9 cellular contexts compared by ENCODE assay signal in genomic region chr14:72519543-72519942, GRCh38.
A peak's percentile ranks its signal among the peaks of the same experiment; 100 is the strongest.
DNase-seq lines count a peak whose midpoint lies in the region; ATAC-seq and TF ChIP-seq lines count a peak whose summit lies in the region.
"Had no signal": no experiment of that assay in that cellular context is flagged by ENCODE, and none has a peak within 500 bp of the region (broad histone marks: within the 10 kb centered on the region; RNA-seq: fewer than 3 reads in every experiment).

No MANE protein-coding gene starts in this region.

- H3K4me3 ChIP-seq in lower leg skin (ENCODE audit: low read depth, poor library complexity, severe bottlenecking) = no peak overlapping the region
- H3K4me3 ChIP-seq: heart right ventricle had no signal

- peaks cover 66% of the 10 kb centered on the region for H3K4me1 Mint-ChIP-seq in activated T-cell treated with anti-CD3 and anti-CD28 coated beads, Interleukin-2, amount 50 U/mL, for 24 hours (ENCODE audit: low read depth)
- peaks cover 69% of the 10 kb centered on the region for H3K4me1 Mint-ChIP-seq in T-helper 1 cell treated with Interleukin-12 subunit alpha and Interleukin-12 subunit beta and Interleukin-4 antibody, amounts not matched to agents 30 μg/mL and 1 μg/mL, for 36 hours (ENCODE audit: low read depth)
- peaks cover 68% of the 10 kb centered on the region for H3K4me1 Mint-ChIP-seq in stimulated activated memory B cell treated with anti-CD40 and anti-IgM and Interleukin-4, amounts not matched to agents 10 μg/mL and 1 μg/mL and 100 μg/mL, for 72 hours

- intact Hi-C loops in lower leg skin (cut with DNase I; ENCODE audit: low total_unique reads) = no loop called here

- WGBS in lower leg skin, 2 donors = 75 to 82% methylated on average over 4 of the region's 4 CpGs

- no peak for DNase-seq in activated T-cell treated with anti-CD3 and anti-CD28 coated beads, Interleukin-2, amount 50 U/mL, for 24 hours
- DNase-seq in activated T-cell treated with anti-CD3 and anti-CD28 coated beads for 4 hours (no peak), T-helper 9 cell (no peak), lower leg skin (ENCODE audit: low spot score in 2 of 2) (no peak), NOMO-1 treated with DMSO at 0.1 percent for 48 hours (lab: John Stamatoyannopoulos, UW; ENCODE audit: unreplicated experiment) (no peak)
- DNase-seq: heart right ventricle had no signal

- peak overlapping the region; percentile 7 for H3K4me3 Mint-ChIP-seq in activated T-cell treated with anti-CD3 and anti-CD28 coated beads, Interleukin-2, amount 50 U/mL, for 24 hours
- H3K4me3 Mint-ChIP-seq in T-helper 1 cell treated with Interleukin-12 subunit alpha and Interleukin-12 subunit beta and Interleukin-4 antibody, amounts not matched to agents 30 μg/mL and 1 μg/mL, for 36 hours = peak overlapping the region; percentile 25
- H3K4me3 Mint-ChIP-seq in stimulated activated memory B cell treated with anti-CD40 and anti-IgM and Interleukin-4, amounts not matched to agents 10 μg/mL and 1 μg/mL and 100 μg/mL, for 72 hours = peak overlapping the region; percentile 10

- peaks cover 4% of the 10 kb centered on the region for H3K27me3 Mint-ChIP-seq in activated T-cell treated with anti-CD3 and anti-CD28 coated beads, Interleukin-2, amount 50 U/mL, for 24 hours
- H3K27me3 Mint-ChIP-seq in T-helper 1 cell treated with Interleukin-12 subunit alpha and Interleukin-12 subunit beta and Interleukin-4 antibody, amounts not matched to agents 30 μg/mL and 1 μg/mL, for 36 hours (ENCODE audit: low read depth) = no peaks in the 10 kb centered on the region
- no peaks in the 10 kb centered on the region for H3K27me3 Mint-ChIP-seq in stimulated activated memory B cell treated with anti-CD40 and anti-IgM and Interleukin-4, amounts not matched to agents 10 μg/mL and 1 μg/mL and 100 μg/mL, for 72 hours

- TF ChIP-seq POLR2A in lower leg skin (IDR thresholded peaks at IDR 0.05) = no peak

- TF ChIP-seq CTCF in lower leg skin (IDR thresholded peaks at IDR 0.05) = no peak

- peak; percentile 9 for ATAC-seq in HG02981 (IDR thresholded peaks at IDR 0.05; ENCODE audit: unreplicated experiment)
- ATAC-seq in stimulated activated memory B cell treated with anti-CD40 and anti-IgM and Interleukin-4, amounts not matched to agents 10 μg/mL and 1 μg/mL and 100 μg/mL, for 72 hours = no peak
- ATAC-seq: heart right ventricle had no signal

- no peaks in the 10 kb centered on the region for H3K36me3 Mint-ChIP-seq in activated T-cell treated with anti-CD3 and anti-CD28 coated beads, Interleukin-2, amount 50 U/mL, for 24 hours (ENCODE audit: low read depth)
- peaks cover 26% of the 10 kb centered on the region for H3K36me3 Mint-ChIP-seq in T-helper 1 cell treated with Interleukin-12 subunit alpha and Interleukin-12 subunit beta and Interleukin-4 antibody, amounts not matched to agents 30 μg/mL and 1 μg/mL, for 36 hours (ENCODE audit: low read depth)
- H3K36me3 Mint-ChIP-seq in stimulated activated memory B cell treated with anti-CD40 and anti-IgM and Interleukin-4, amounts not matched to agents 10 μg/mL and 1 μg/mL and 100 μg/mL, for 72 hours = peaks cover 19% of the 10 kb centered on the region

- H3K9me3 Mint-ChIP-seq in activated T-cell treated with anti-CD3 and anti-CD28 coated beads, Interleukin-2, amount 50 U/mL, for 24 hours = peaks cover 11% of the 10 kb centered on the region
- peaks cover 25% of the 10 kb centered on the region for H3K9me3 Mint-ChIP-seq in T-helper 1 cell treated with Interleukin-12 subunit alpha and Interleukin-12 subunit beta and Interleukin-4 antibody, amounts not matched to agents 30 μg/mL and 1 μg/mL, for 36 hours
- peaks cover 3% of the 10 kb centered on the region for H3K9me3 Mint-ChIP-seq in stimulated activated memory B cell treated with anti-CD40 and anti-IgM and Interleukin-4, amounts not matched to agents 10 μg/mL and 1 μg/mL and 100 μg/mL, for 72 hours

- H3K27ac Mint-ChIP-seq in activated T-cell treated with anti-CD3 and anti-CD28 coated beads, Interleukin-2, amount 50 U/mL, for 24 hours = peak overlapping the region; percentile 76
- H3K27ac Mint-ChIP-seq in T-helper 1 cell treated with Interleukin-12 subunit alpha and Interleukin-12 subunit beta and Interleukin-4 antibody, amounts not matched to agents 30 μg/mL and 1 μg/mL, for 36 hours = peak overlapping the region; percentile 94
- peak overlapping the region; percentile 72 for H3K27ac Mint-ChIP-seq in stimulated activated memory B cell treated with anti-CD40 and anti-IgM and Interleukin-4, amounts not matched to agents 10 μg/mL and 1 μg/mL and 100 μg/mL, for 72 hours
